ENCODE assay signal across 13 cellular contexts in genomic region chr22:41975299-41976069, GRCh38. TPM values are rescaled to one million over a fixed set of nuclear protein-coding genes. Genes with fewer than 3 reads are reported as not detected.
A peak's percentile ranks its signal among the peaks of the same experiment; 100 is the strongest.
DNase-seq lines count a peak whose midpoint lies in the region; ATAC-seq lines count a peak whose summit lies in the region.
"Had no signal": no experiment of that assay in that cellular context is flagged by ENCODE, and none has a peak within 500 bp of the region (broad histone marks: within the 10 kb centered on the region; RNA-seq: fewer than 3 reads in every experiment).

No MANE protein-coding gene starts in this region.

- H3K27me3 Mint-ChIP-seq in stimulated activated naive CD8-positive, alpha-beta T cell treated with anti-CD3 and anti-CD28 coated beads, Interleukin-15, Interleukin-2, amounts not matched to agents 100 ng/mL and 50 ng/mL, for 24 hours: peaks cover 46% of the 10 kb centered on the region
- H3K27me3 Mint-ChIP-seq in activated T-helper 17 cell treated with anti-CD3 and anti-CD28 coated beads, Interleukin-2, amount 50 U/mL, for 72 hours: peaks cover 17% of the 10 kb centered on the region
- peaks cover 37 to 69% (median 68%) of the 10 kb centered on the region in 3 donors for H3K27me3 Mint-ChIP-seq in naive B cell

- peak overlapping the region; percentile 55 for H3K4me3 Mint-ChIP-seq in stimulated activated naive CD8-positive, alpha-beta T cell treated with anti-CD3 and anti-CD28 coated beads, Interleukin-15, Interleukin-2, amounts not matched to agents 100 ng/mL and 50 ng/mL, for 24 hours
- peak overlapping the region; percentile 73 for H3K4me3 Mint-ChIP-seq in activated T-helper 17 cell treated with anti-CD3 and anti-CD28 coated beads, Interleukin-2, amount 50 U/mL, for 72 hours
- peak overlapping the region; percentile 45 to 90 (median 81) for H3K4me3 Mint-ChIP-seq in naive B cell

- DNase-seq in stimulated activated naive CD8-positive, alpha-beta T cell treated with anti-CD3 and anti-CD28 coated beads, Interleukin-15, Interleukin-2, amounts not matched to agents 100 U/mL and 50 U/mL, for 24 hours: no peak
- DNase-seq in naive B cell (no peak), NCI-H524 (lab: John Stamatoyannopoulos, UW) (no peak), HK-2 (ENCODE audit: unreplicated experiment) (no peak), AML-193 (lab: John Stamatoyannopoulos, UW) (no peak)
- DNase-seq: esophagus squamous epithelium, NCI-H1436 treated with DMSO at 0.1 percent for 48 hours, spleen, T1000 had no signal

- no peaks in the 10 kb centered on the region for H3K36me3 Mint-ChIP-seq in stimulated activated naive CD8-positive, alpha-beta T cell treated with anti-CD3 and anti-CD28 coated beads, Interleukin-15, Interleukin-2, amounts not matched to agents 100 ng/mL and 50 ng/mL, for 24 hours (ENCODE audit: low read depth)
- no peaks in the 10 kb centered on the region for H3K36me3 Mint-ChIP-seq in activated T-helper 17 cell treated with anti-CD3 and anti-CD28 coated beads, Interleukin-2, amount 50 U/mL, for 72 hours (ENCODE audit: low read depth)
- H3K36me3 Mint-ChIP-seq in naive B cell: no peaks in the 10 kb centered on the region

- ATAC-seq in stimulated activated naive CD8-positive, alpha-beta T cell treated with anti-CD3 and anti-CD28 coated beads, Interleukin-15, Interleukin-2, amounts not matched to agents 100 U/mL and 50 U/mL, for 24 hours: no peak
- ATAC-seq in activated T-helper 17 cell treated with anti-CD3 and anti-CD28 coated beads, Interleukin-2, amount 50 U/mL, for 72 hours (replicated peaks): no peak
- ATAC-seq in naive B cell (ENCODE audit: low read depth in 2 of 2): no peak
- no peak for ATAC-seq in GM21367 (IDR thresholded peaks at IDR 0.05; ENCODE audit: unreplicated experiment)

- no peak overlapping the region for H3K27ac Mint-ChIP-seq in stimulated activated naive CD8-positive, alpha-beta T cell treated with anti-CD3 and anti-CD28 coated beads, Interleukin-15, Interleukin-2, amounts not matched to agents 100 ng/mL and 50 ng/mL, for 24 hours
- no peak overlapping the region for H3K27ac Mint-ChIP-seq in activated T-helper 17 cell treated with anti-CD3 and anti-CD28 coated beads, Interleukin-2, amount 50 U/mL, for 72 hours
- H3K27ac Mint-ChIP-seq in naive B cell: no peak overlapping the region

- H3K4me1 Mint-ChIP-seq in stimulated activated naive CD8-positive, alpha-beta T cell treated with anti-CD3 and anti-CD28 coated beads, Interleukin-15, Interleukin-2, amounts not matched to agents 100 ng/mL and 50 ng/mL, for 24 hours (ENCODE audit: low read depth): peaks cover 5% of the 10 kb centered on the region
- H3K4me1 Mint-ChIP-seq in activated T-helper 17 cell treated with anti-CD3 and anti-CD28 coated beads, Interleukin-2, amount 50 U/mL, for 72 hours: peaks cover 10% of the 10 kb centered on the region
- H3K4me1 Mint-ChIP-seq in naive B cell: peaks cover 10 to 21% (median 13%) of the 10 kb centered on the region in 3 donors

- no peaks in the 10 kb centered on the region for H3K9me3 Mint-ChIP-seq in stimulated activated naive CD8-positive, alpha-beta T cell treated with anti-CD3 and anti-CD28 coated beads, Interleukin-15, Interleukin-2, amounts not matched to agents 100 ng/mL and 50 ng/mL, for 24 hours
- H3K9me3 Mint-ChIP-seq in activated T-helper 17 cell treated with anti-CD3 and anti-CD28 coated beads, Interleukin-2, amount 50 U/mL, for 72 hours: no peaks in the 10 kb centered on the region
- no peaks in the 10 kb centered on the region for H3K9me3 Mint-ChIP-seq in naive B cell

RNA-seq across cellular contexts. Expression of gene SEPTIN3, which starts 6.2 kb away (rescaled TPM):
- total RNA-seq in activated T-helper 17 cell treated with anti-CD3 and anti-CD28 coated beads, Interleukin-2, amount 50 U/mL, for 72 hours: 1 to 10 TPM; 2.1 to 4.1 TPM
- polyA plus RNA-seq in naive B cell (ENCODE audit: low read depth in 6 of 6): not detected

RNA-seq across cellular contexts. Expression of gene WBP2NL, which starts 23.1 kb away (rescaled TPM):
- total RNA-seq in activated T-helper 17 cell treated with anti-CD3 and anti-CD28 coated beads, Interleukin-2, amount 50 U/mL, for 72 hours: 1 to 10 TPM in 1 of 2 donors, under 1 TPM in 1; 0.50 to 2.1 TPM
- 1 to 10 TPM in 4 of 6 donors, under 1 TPM in 2; 0.63 to 3.0 (median 1.2) TPM for polyA plus RNA-seq in naive B cell (ENCODE audit: low read depth in 6 of 6)
- total RNA-seq: H4 had no signal

RNA-seq across cellular contexts. Expression of gene CENPM, which starts 28.5 kb away (rescaled TPM):
- 10 to 100 TPM; 62.3 to 90.5 TPM for total RNA-seq in activated T-helper 17 cell treated with anti-CD3 and anti-CD28 coated beads, Interleukin-2, amount 50 U/mL, for 72 hours
- 10 to 100 TPM; 41.2 to 70.9 (median 53.0) TPM for polyA plus RNA-seq in naive B cell (ENCODE audit: low read depth in 6 of 6)

RNA-seq across cellular contexts. Expression of gene TNFRSF13C, which starts 48.9 kb away (rescaled TPM):
- total RNA-seq in activated T-helper 17 cell treated with anti-CD3 and anti-CD28 coated beads, Interleukin-2, amount 50 U/mL, for 72 hours: 1 to 10 TPM; 2.7 to 7.7 TPM
- polyA plus RNA-seq in naive B cell (ENCODE audit: low read depth in 6 of 6): 100 to 1,000 TPM in 1 of 6 donors, 10 to 100 TPM in 5; 65.3 to 104 (median 84.2) TPM
